In the genomic region with DNA sequence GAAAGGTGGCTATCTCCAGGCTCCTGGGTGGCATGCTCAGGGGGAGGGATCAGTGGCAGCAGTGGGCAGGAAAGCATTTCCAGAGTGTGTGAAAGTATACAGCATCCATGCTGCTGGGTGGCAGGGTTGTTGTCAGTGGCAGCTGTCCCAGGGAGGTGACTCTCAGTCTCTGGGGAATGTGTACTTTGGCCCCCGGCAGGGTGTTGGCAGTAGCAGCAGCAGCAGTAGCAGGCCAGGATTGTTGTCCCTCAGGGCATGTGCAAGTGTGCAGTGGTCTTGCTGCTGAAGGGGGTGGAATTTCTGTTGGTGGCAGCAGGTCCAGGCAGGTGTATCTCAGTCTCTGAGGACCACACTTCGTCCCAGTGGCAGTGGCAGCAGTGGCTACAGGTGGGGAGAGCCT, we compare ENCODE assay signal across 20 cellular contexts.
DNase-seq lines count a peak whose midpoint lies in the region; ATAC-seq and TF ChIP-seq lines count a peak whose summit lies in the region.
"Had no signal": no experiment of that assay in that cellular context is flagged by ENCODE, and none has a peak within 500 bp of the region (broad histone marks: within the 10 kb centered on the region; RNA-seq: fewer than 3 reads in every experiment).

No MANE protein-coding gene starts in this region.

- H3K9ac ChIP-seq in liver (ENCODE audit: low read depth in 1 of 2, low read length in 2 of 2): no peak overlapping the region

- ATAC-seq in Right ventricle myocardium superior (ENCODE audit: poor library complexity): peak; percentile 60
- peak; percentile 53 for ATAC-seq in upper lobe of right lung
- ATAC-seq: activated T-helper 17 cell treated with anti-CD3 and anti-CD28 coated beads, Interleukin-2, amount 50 U/mL, for 72 hours; T-cell had no signal

- TF ChIP-seq POLR2A in Peyer's patch (IDR thresholded peaks at IDR 0.05) (no peak), uterus (IDR thresholded peaks at IDR 0.05) (no peak)

- intact Hi-C loops in Right ventricle myocardium superior (cut with DNase I) (no loop called here), cardiac septum (cut with DNase I) (no loop called here), upper lobe of right lung (cut with DNase I) (no loop called here), posterior vena cava (cut with DNase I) (no loop called here), uterus (cut with DNase I; ENCODE audit: low total_unique reads) (no loop called here)

- no peaks in the 10 kb centered on the region for H3K36me3 ChIP-seq in Peyer's patch
- H3K36me3 ChIP-seq in liver (ENCODE audit: control insufficient read depth in 4 of 4, insufficient read depth in 3 of 4, low read depth in 1 of 4, low read length in 3 of 4): no peaks in the 10 kb centered on the region
- no peaks in the 10 kb centered on the region for H3K36me3 ChIP-seq in upper lobe of right lung
- H3K36me3 ChIP-seq in uterus: no peaks in the 10 kb centered on the region

- WGBS in liver: 52% methylated on average over 2 of the region's 2 CpGs

- H3K4me1 ChIP-seq in Peyer's patch (no peaks in the 10 kb centered on the region), liver (ENCODE audit: control insufficient read depth in 4 of 4, insufficient read depth in 4 of 4, low read length in 3 of 4) (peaks cover 2 to 9% (median 4%) of the 10 kb centered on the region in 4 donors), upper lobe of right lung (no peaks in the 10 kb centered on the region), uterus (no peaks in the 10 kb centered on the region)

- H3K4me3 ChIP-seq in Peyer's patch: no peak overlapping the region
- no peak overlapping the region for H3K4me3 ChIP-seq in liver (ENCODE audit: low read depth in 1 of 3, low read length in 3 of 3)
- H3K4me3 ChIP-seq in upper lobe of right lung: no peak overlapping the region
- no peak overlapping the region for H3K4me3 ChIP-seq in uterus

- TF ChIP-seq CTCF in Peyer's patch (IDR thresholded peaks at IDR 0.05) (no peak), liver (IDR thresholded peaks at IDR 0.05; ENCODE audit: low read depth, low read length, missing input control) (peak; percentile 6), upper lobe of right lung (IDR thresholded peaks at IDR 0.05) (no peak), uterus (IDR thresholded peaks at IDR 0.05) (no peak)

- H3K9me3 ChIP-seq in Peyer's patch (no peaks in the 10 kb centered on the region), liver (ENCODE audit: control insufficient read depth in 4 of 4, low read length in 3 of 4) (no peaks in the 10 kb centered on the region), upper lobe of right lung (no peaks in the 10 kb centered on the region), uterus (no peaks in the 10 kb centered on the region)

- H3K27me3 ChIP-seq in Peyer's patch: no peaks in the 10 kb centered on the region
- H3K27me3 ChIP-seq in liver (ENCODE audit: control insufficient read depth in 4 of 4, insufficient read depth in 4 of 4, low read length in 3 of 4): no peaks in the 10 kb centered on the region
- H3K27me3 ChIP-seq in upper lobe of right lung: no peaks in the 10 kb centered on the region
- no peaks in the 10 kb centered on the region for H3K27me3 ChIP-seq in uterus

- DNase-seq in Right ventricle myocardium superior (peak; percentile 39), cardiac septum (ENCODE audit: low spot score) (no peak), Peyer's patch (peak in 2 of 3 donors; percentile 76 to 83), upper lobe of right lung (no peak), posterior vena cava (ENCODE audit: low spot score) (no peak), NCI-H1092 (lab: John Stamatoyannopoulos, UW) (no peak), uterus (no peak)
- DNase-seq: activated CD4-positive, alpha-beta T cell treated with anti-CD3 and anti-CD28 coated beads for 48 hours; activated naive CD8-positive, alpha-beta T cell treated with anti-CD3 and anti-CD28 coated beads, Interleukin-2, amount 10 ng/mL, durations not matched to agents 7 days and 5 days; C1 segment of cervical spinal cord; cortex of kidney; DMS 273 treated with DMSO at 0.1 percent for 48 hours; NCI-H510A treated with DMSO at 0.1 percent for 48 hours; nucleus accumbens; retina; SHP77; stimulated activated CD4-positive, alpha-beta T cell treated with anti-CD3 and anti-CD28 coated beads, Interleukin-15, amount 100 ng/mL, for 24 hours; T-cell had no signal

- H3K27ac ChIP-seq in Peyer's patch (no peak overlapping the region), liver (ENCODE audit: low read depth in 1 of 2, low read length in 2 of 2) (no peak overlapping the region), upper lobe of right lung (no peak overlapping the region), uterus (no peak overlapping the region)

- peak; percentile 39 to 58 for TF ChIP-seq RAD21 in liver (IDR thresholded peaks at IDR 0.05)

TF ChIP-seq in liver, 16 proteins besides CTCF, POLR2A, EP300 and RAD21:
- TF ChIP-seq FOXA2 (IDR thresholded peaks at IDR 0.05) (peak; percentile 81), EGR1 (IDR thresholded peaks at IDR 0.05; ENCODE audit: low read depth in 2 of 2) (no peak), NR2F2 (IDR thresholded peaks at IDR 0.05) (no peak), HNF4A (conservative IDR thresholded peaks at IDR 0.05) (peak; percentile 84 to 91), HNF4G (IDR thresholded peaks at IDR 0.05) (peak; percentile 60), RXRA (IDR thresholded peaks at IDR 0.05) (peak; percentile 32 to 72), GABPA (IDR thresholded peaks at IDR 0.05 in 1 of 2, conservative IDR thresholded peaks at IDR 0.05 in 1 of 2) (peak in 1 of 2 donors; percentile 10), JUND (IDR thresholded peaks at IDR 0.05) (peak in 1 of 2 donors; percentile 18), YY1 (IDR thresholded peaks at IDR 0.05) (no peak), SP1 (IDR thresholded peaks at IDR 0.05) (peak; percentile 77), FOXA1 (IDR thresholded peaks at IDR 0.05) (peak; percentile 55), TAF1 (conservative IDR thresholded peaks at IDR 0.05) (no peak)
- TF ChIP-seq, protein P1, sequence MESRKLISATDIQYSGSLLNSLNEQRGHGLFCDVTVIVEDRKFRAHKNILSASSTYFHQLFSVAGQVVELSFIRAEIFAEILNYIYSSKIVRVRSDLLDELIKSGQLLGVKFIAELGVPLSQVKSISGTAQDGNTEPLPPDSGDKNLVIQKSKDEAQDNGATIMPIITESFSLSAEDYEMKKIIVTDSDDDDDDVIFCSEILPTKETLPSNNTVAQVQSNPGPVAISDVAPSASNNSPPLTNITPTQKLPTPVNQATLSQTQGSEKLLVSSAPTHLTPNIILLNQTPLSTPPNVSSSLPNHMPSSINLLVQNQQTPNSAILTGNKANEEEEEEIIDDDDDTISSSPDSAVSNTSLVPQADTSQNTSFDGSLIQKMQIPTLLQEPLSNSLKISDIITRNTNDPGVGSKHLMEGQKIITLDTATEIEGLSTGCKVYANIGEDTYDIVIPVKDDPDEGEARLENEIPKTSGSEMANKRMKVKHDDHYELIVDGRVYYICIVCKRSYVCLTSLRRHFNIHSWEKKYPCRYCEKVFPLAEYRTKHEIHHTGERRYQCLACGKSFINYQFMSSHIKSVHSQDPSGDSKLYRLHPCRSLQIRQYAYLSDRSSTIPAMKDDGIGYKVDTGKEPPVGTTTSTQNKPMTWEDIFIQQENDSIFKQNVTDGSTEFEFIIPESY (IDR thresholded peaks at IDR 0.05): no peak
- TF ChIP-seq, protein P2, sequence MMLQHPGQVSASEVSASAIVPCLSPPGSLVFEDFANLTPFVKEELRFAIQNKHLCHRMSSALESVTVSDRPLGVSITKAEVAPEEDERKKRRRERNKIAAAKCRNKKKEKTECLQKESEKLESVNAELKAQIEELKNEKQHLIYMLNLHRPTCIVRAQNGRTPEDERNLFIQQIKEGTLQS (IDR thresholded peaks at IDR 0.05): no peak
- TF ChIP-seq, protein P3, sequence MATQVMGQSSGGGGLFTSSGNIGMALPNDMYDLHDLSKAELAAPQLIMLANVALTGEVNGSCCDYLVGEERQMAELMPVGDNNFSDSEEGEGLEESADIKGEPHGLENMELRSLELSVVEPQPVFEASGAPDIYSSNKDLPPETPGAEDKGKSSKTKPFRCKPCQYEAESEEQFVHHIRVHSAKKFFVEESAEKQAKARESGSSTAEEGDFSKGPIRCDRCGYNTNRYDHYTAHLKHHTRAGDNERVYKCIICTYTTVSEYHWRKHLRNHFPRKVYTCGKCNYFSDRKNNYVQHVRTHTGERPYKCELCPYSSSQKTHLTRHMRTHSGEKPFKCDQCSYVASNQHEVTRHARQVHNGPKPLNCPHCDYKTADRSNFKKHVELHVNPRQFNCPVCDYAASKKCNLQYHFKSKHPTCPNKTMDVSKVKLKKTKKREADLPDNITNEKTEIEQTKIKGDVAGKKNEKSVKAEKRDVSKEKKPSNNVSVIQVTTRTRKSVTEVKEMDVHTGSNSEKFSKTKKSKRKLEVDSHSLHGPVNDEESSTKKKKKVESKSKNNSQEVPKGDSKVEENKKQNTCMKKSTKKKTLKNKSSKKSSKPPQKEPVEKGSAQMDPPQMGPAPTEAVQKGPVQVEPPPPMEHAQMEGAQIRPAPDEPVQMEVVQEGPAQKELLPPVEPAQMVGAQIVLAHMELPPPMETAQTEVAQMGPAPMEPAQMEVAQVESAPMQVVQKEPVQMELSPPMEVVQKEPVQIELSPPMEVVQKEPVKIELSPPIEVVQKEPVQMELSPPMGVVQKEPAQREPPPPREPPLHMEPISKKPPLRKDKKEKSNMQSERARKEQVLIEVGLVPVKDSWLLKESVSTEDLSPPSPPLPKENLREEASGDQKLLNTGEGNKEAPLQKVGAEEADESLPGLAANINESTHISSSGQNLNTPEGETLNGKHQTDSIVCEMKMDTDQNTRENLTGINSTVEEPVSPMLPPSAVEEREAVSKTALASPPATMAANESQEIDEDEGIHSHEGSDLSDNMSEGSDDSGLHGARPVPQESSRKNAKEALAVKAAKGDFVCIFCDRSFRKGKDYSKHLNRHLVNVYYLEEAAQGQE (IDR thresholded peaks at IDR 0.05): peak; percentile 37
- TF ChIP-seq, protein P4, sequence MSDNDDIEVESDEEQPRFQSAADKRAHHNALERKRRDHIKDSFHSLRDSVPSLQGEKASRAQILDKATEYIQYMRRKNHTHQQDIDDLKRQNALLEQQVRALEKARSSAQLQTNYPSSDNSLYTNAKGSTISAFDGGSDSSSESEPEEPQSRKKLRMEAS (IDR thresholded peaks at IDR 0.05): no peak
TF ChIP-seq in liver: peak in this region for 9.

Comparison
In these comparisons a context has a peak if more than half of its experiments do, and no peak if none do; other contexts are left out.
1. DNase-seq: peak in Right ventricle myocardium superior (single experiment) and Peyer's patch (2 of 3); none in cardiac septum (single experiment), upper lobe of right lung (single experiment), posterior vena cava (single experiment), NCI-H1092 (single experiment) and uterus (0 of 2).